ENCODE assay signal across 8 cellular contexts in the genomic region with DNA sequence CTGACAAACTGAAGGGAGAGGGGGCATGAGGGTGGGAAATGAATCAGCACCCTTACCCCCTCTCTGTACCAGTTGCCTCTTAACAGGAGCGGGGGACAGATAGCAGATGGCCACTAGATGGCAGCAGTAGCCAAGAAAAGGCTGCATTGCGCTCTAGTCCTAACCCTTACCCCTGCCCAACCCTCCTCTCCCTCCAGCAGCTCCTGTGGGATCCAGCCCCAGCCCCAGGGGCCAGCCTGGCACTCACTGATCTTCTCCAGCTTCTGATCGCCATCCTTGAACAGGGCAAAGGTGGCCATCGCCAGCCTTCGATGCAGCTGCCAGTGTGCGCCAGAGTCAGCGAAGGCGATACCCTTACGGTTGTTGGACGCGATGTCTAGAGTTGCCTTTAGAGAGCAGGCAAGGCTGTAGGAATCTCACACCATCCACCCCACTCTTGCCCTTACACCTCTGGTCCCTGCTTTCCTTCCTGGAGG. TPM values are rescaled to one million over a fixed set of nuclear protein-coding genes. Genes with fewer than 3 reads are reported as not detected.
DNase-seq lines count a peak whose midpoint lies in the region; ATAC-seq and TF ChIP-seq lines count a peak whose summit lies in the region.

No MANE protein-coding gene starts in this region.

- no peak overlapping the region for H3K27ac ChIP-seq in psoas muscle

- H3K4me3 ChIP-seq in psoas muscle, result no peak overlapping the region

- H3K9me3 ChIP-seq in psoas muscle, result no peaks in the 10 kb centered on the region

- H3K27me3 ChIP-seq in psoas muscle (ENCODE audit: insufficient read depth in 3 of 3, low read length in 2 of 3), result no peaks in the 10 kb centered on the region

- no peaks in the 10 kb centered on the region for H3K4me1 ChIP-seq in psoas muscle

- WGBS in psoas muscle, 3 donors, result 59 to 65% (median 63%) methylated on average over 11 of the region's 11 CpGs

- DNase-seq in AG08395 (ENCODE audit: low spot score), result peak; percentile 89
- peak; percentile 53 for DNase-seq in NCI-H128 (lab: John Stamatoyannopoulos, UW; ENCODE audit: unreplicated experiment)
- DNase-seq in SW480 (ENCODE audit: low spot score), result peak; percentile 60
- DNase-seq in activated naive CD8-positive, alpha-beta T cell treated with anti-CD3 and anti-CD28 coated beads, Interleukin-2, amount 50 U/mL, for 16 hours (ENCODE audit: low read depth, low spot score), result peak; percentile 54
- peak; percentile 86 for DNase-seq in cardiac septum (ENCODE audit: low spot score)
- DNase-seq in psoas muscle, result peak; percentile 65 to 82

- intact Hi-C loops in cardiac septum (cut with DNase I), result loop anchor here (2.0 to 10.0 kb wide), 3 partner anchors 66 to 230 kb away; no protein-coding TSS in a partner anchor
- intact Hi-C loops in psoas muscle (cut with DNase I), result loop anchor here (2.0 to 10.0 kb wide), 4 partner anchors 66 to 420 kb away; no protein-coding TSS in a partner anchor

- TF ChIP-seq CTCF in psoas muscle (IDR thresholded peaks at IDR 0.05), result peak; percentile 81

- peak; percentile 74 for ATAC-seq in GM19023 (IDR thresholded peaks at IDR 0.05; ENCODE audit: unreplicated experiment)
- peak; percentile 82 to 92 (median 89) for ATAC-seq in psoas muscle
- ATAC-seq in GM18873 (IDR thresholded peaks at IDR 0.05; ENCODE audit: low FRiP score, unreplicated experiment), result no peak

- H3K36me3 ChIP-seq in psoas muscle (ENCODE audit: insufficient read depth in 1 of 2, low read depth in 1 of 2), result peaks cover 0 to 7% of the 10 kb centered on the region in 2 donors

RNA-seq across cellular contexts. Expression of a gene that starts 2.2 kb away (rescaled TPM):
- not detected for total RNA-seq in cardiac septum
- 10 to 100 TPM in 1 of 4 donors, under 1 TPM in 2, not detected in 1; 0.17 to 21.1 (median 0.82) TPM for total RNA-seq in psoas muscle
- under 1 TPM; 0.03 to 0.24 (median 0.18) TPM for polyA plus RNA-seq in psoas muscle

RNA-seq across cellular contexts. Expression of a gene that starts 19.0 kb away (rescaled TPM):
- total RNA-seq in cardiac septum, result 15.8 TPM
- 10 to 100 TPM; 13.3 to 23.9 (median 19.0) TPM for total RNA-seq in psoas muscle
- polyA plus RNA-seq in psoas muscle, result 10 to 100 TPM; 15.3 to 31.9 (median 31.0) TPM

RNA-seq across cellular contexts. Expression of a gene that starts 34.2 kb away (rescaled TPM):
- total RNA-seq in cardiac septum (7.2 TPM), psoas muscle (1 to 10 TPM; 1.8 to 3.0 (median 2.0) TPM)
- polyA plus RNA-seq in psoas muscle, result 1 to 10 TPM in 2 of 3 donors, under 1 TPM in 1; 0.96 to 4.9 (median 4.1) TPM
